ENCODE assay signal across 21 cellular contexts in genomic region chr5:171888051-171888481, GRCh38.
DNase-seq lines count a peak whose midpoint lies in the region; ATAC-seq and TF ChIP-seq lines count a peak whose summit lies in the region.
"Had no signal": no experiment of that assay in that cellular context is flagged by ENCODE, and none has a peak within 500 bp of the region (broad histone marks: within the 10 kb centered on the region; RNA-seq: fewer than 3 reads in every experiment).

No MANE protein-coding gene starts in this region.

- H3K27ac ChIP-seq in GM23338 (ENCODE audit: low read depth), result peak overlapping the region; percentile 27; the same call in 1 of the 2 replicates
- H3K27ac ChIP-seq in heart right ventricle, result peak overlapping the region in 8 of 10 donors; percentile 7 to 67 (median 42)
- H3K27ac ChIP-seq: BLaER1 treated with 17β-estradiol and CSF1 and Interleukin-3, amounts not matched to agents 10 nM and 100 nM; HL-60 had no signal

- H3F3A ChIP-seq in GM23338 (replicated peaks; ENCODE audit: low read depth), result no peaks in the 10 kb centered on the region

- no peak overlapping the region for H3K4me2 ChIP-seq in GM23338
- H3K4me2 ChIP-seq: BLaER1 treated with 17β-estradiol and CSF1 and Interleukin-3, amounts not matched to agents 10 nM and 100 nM; SK-N-SH had no signal

- H3K9me3 ChIP-seq in heart right ventricle, result no peaks in the 10 kb centered on the region
- H3K9me3 ChIP-seq: MG63, SK-N-SH had no signal

- H3K4me3 Mint-ChIP-seq in GM23338 (no peak overlapping the region), endothelial cell (ENCODE audit: unreplicated experiment) (no peak overlapping the region), osteocyte (ENCODE audit: unreplicated experiment) (no peak overlapping the region)
- H3K4me3 Mint-ChIP-seq: CD8-positive, alpha-beta T cell; IgD-negative memory B cell had no signal

- no peak for DNase-seq in GM23338 (ENCODE audit: low spot score)
- no peak for DNase-seq in endothelial cell (ENCODE audit: low spot score)
- peak in 1 of 2 donors; percentile 19 for DNase-seq in heart right ventricle
- DNase-seq in osteocyte (ENCODE audit: extremely low spot score, unreplicated experiment), result no peak
- DNase-seq in activated CD4-positive, alpha-beta T cell treated with anti-CD3 and anti-CD28 coated beads for 1 hour, result no peak
- no peak for DNase-seq in 8988T
- DNase-seq: Calu3; CD8-positive, alpha-beta T cell; H7; Kasumi-1; MG63; NCI-H1092 treated with DMSO at 0.1 percent for 48 hours; NCI-H2081 treated with DMSO at 0.1 percent for 48 hours; OCI-M1; SHP77 treated with DMSO at 0.1 percent for 48 hours; SK-N-SH had no signal

- no peaks in the 10 kb centered on the region for H3K9me2 ChIP-seq in GM23338 (ENCODE audit: insufficient read depth)
- H3K9me2 ChIP-seq: SK-N-SH had no signal

- ATAC-seq in GM23338, result no peak
- ATAC-seq in heart right ventricle, result peak; percentile 66 to 87 (median 78)
- ATAC-seq in activated CD4-positive, CD25-positive, alpha-beta regulatory T cell treated with anti-CD3 and anti-CD28 coated beads, Interleukin-2, amount 50 U/mL, for 24 hours, result no peak
- no peak for ATAC-seq in GM21786 (IDR thresholded peaks at IDR 0.05; ENCODE audit: unreplicated experiment)
- ATAC-seq: CD8-positive, alpha-beta T cell had no signal

- intact Hi-C loops in heart right ventricle (cut with DNase I), result no loop called here

- H3K27ac Mint-ChIP-seq in GM23338 (no peak overlapping the region), endothelial cell (ENCODE audit: unreplicated experiment) (peak overlapping the region; percentile 71), osteocyte (ENCODE audit: unreplicated experiment) (peak overlapping the region; percentile 5)
- H3K27ac Mint-ChIP-seq: CD8-positive, alpha-beta T cell; IgD-negative memory B cell had no signal

- H3K36me3 ChIP-seq in GM23338 (ENCODE audit: insufficient read depth) (peaks cover 15% of the 10 kb centered on the region), heart right ventricle (peaks cover 0 to 59% (median 9%) of the 10 kb centered on the region in 9 donors)

- H3K9me3 Mint-ChIP-seq in GM23338 (no peaks in the 10 kb centered on the region; the same call in 2 of the 3 replicates), endothelial cell (ENCODE audit: unreplicated experiment) (no peaks in the 10 kb centered on the region), osteocyte (ENCODE audit: unreplicated experiment) (no peaks in the 10 kb centered on the region)
- H3K9me3 Mint-ChIP-seq: CD8-positive, alpha-beta T cell; IgD-negative memory B cell had no signal

- H3K4me3 ChIP-seq in GM23338 (no peak overlapping the region), heart right ventricle (no peak overlapping the region)
- H3K4me3 ChIP-seq: BLaER1 treated with 17β-estradiol and CSF1 and Interleukin-3, amounts not matched to agents 10 nM and 100 nM; MG63 had no signal

- 27 to 39% methylated on average over 3 of the region's 3 CpGs for WGBS in heart right ventricle, 2 donors

- H3K4me1 Mint-ChIP-seq in GM23338 (no peaks in the 10 kb centered on the region), endothelial cell (ENCODE audit: unreplicated experiment) (peaks cover 17% of the 10 kb centered on the region), osteocyte (ENCODE audit: unreplicated experiment) (peaks cover 12% of the 10 kb centered on the region)

- H3K27me3 ChIP-seq in GM23338 (ENCODE audit: insufficient read depth), result no peaks in the 10 kb centered on the region
- H3K27me3 ChIP-seq in heart right ventricle, result no peaks in the 10 kb centered on the region
- H3K27me3 ChIP-seq: BLaER1 treated with 17β-estradiol and CSF1 and Interleukin-3, amounts not matched to agents 10 nM and 100 nM; MG63 had no signal

- H3K4me1 ChIP-seq in GM23338 (ENCODE audit: insufficient read depth) (no peaks in the 10 kb centered on the region), heart right ventricle (peaks cover 0 to 45% (median 17%) of the 10 kb centered on the region in 9 donors)
- H3K4me1 ChIP-seq: BLaER1 treated with 17β-estradiol and CSF1 and Interleukin-3, amounts not matched to agents 10 nM and 100 nM had no signal

- H3K79me2 ChIP-seq in GM23338 (replicated peaks; ENCODE audit: insufficient read depth), result peaks cover 19% of the 10 kb centered on the region

- H3K27me3 Mint-ChIP-seq in GM23338 (ENCODE audit: insufficient read depth, low read depth, poor library complexity) (no peaks in the 10 kb centered on the region), endothelial cell (ENCODE audit: unreplicated experiment) (no peaks in the 10 kb centered on the region), osteocyte (ENCODE audit: unreplicated experiment) (no peaks in the 10 kb centered on the region)
- H3K27me3 Mint-ChIP-seq: IgD-negative memory B cell had no signal

- TF ChIP-seq CTCF in GM23338 (conservative IDR thresholded peaks at IDR 0.05; ENCODE audit: low read depth in 2 of 2) (no peak), endothelial cell (IDR thresholded peaks at IDR 0.05; ENCODE audit: unreplicated experiment) (no peak), heart right ventricle (IDR thresholded peaks at IDR 0.05) (no peak), osteocyte (IDR thresholded peaks at IDR 0.05) (no peak)

- peaks cover 14% of the 10 kb centered on the region for H4K20me1 ChIP-seq in GM23338 (replicated peaks; ENCODE audit: insufficient read depth)

- H2AFZ ChIP-seq in GM23338, result no peak overlapping the region

- H3K36me3 Mint-ChIP-seq in GM23338 (ENCODE audit: low read depth), result peaks cover 42% of the 10 kb centered on the region; the same call in 2 of the 3 replicates
- H3K36me3 Mint-ChIP-seq in endothelial cell (ENCODE audit: low read depth, unreplicated experiment), result peaks cover 15% of the 10 kb centered on the region
- H3K36me3 Mint-ChIP-seq in osteocyte (ENCODE audit: unreplicated experiment), result peaks cover 41% of the 10 kb centered on the region

TF ChIP-seq in GM23338, 12 proteins besides CTCF, POLR2A, EP300 and RAD21:
- TF ChIP-seq POLR2AphosphoS5 (IDR thresholded peaks at IDR 0.05; ENCODE audit: low read depth) (no peak), EZH2phosphoT487 (IDR thresholded peaks at IDR 0.05; ENCODE audit: unreplicated experiment) (no peak), NANOG (IDR thresholded peaks at IDR 0.05; ENCODE audit: borderline replicate concordance) (no peak), JUNB (IDR thresholded peaks at IDR 0.05; ENCODE audit: unreplicated experiment) (no peak), STAT1 (IDR thresholded peaks at IDR 0.05; ENCODE audit: unreplicated experiment) (no peak), ZNF331 (CRISPR knock-in tag; IDR thresholded peaks at IDR 0.05; ENCODE audit: low read depth) (no peak), CREB1 (CRISPR knock-in tag; IDR thresholded peaks at IDR 0.05; ENCODE audit: low read depth) (no peak), ZNF114 (CRISPR knock-in tag; IDR thresholded peaks at IDR 0.05) (no peak)
TF ChIP-seq in GM23338: peak in this region for 0.

Comparison
In these comparisons a context has a peak if more than half of its experiments do, and no peak if none do; other contexts are left out.
1. ATAC-seq: peak in heart right ventricle (8 of 8); none in GM23338 (single experiment), activated CD4-positive, CD25-positive, alpha-beta regulatory T cell treated with anti-CD3 and anti-CD28 coated beads, Interleukin-2, amount 50 U/mL, for 24 hours (0 of 2) and GM21786 (single experiment).